Comparison of ENCODE assay signal across 1 cellular context in genomic region chr13:98944336-98944735, GRCh38.
A peak's percentile ranks its signal among the peaks of the same experiment; 100 is the strongest.
TF ChIP-seq lines count a peak whose summit lies in the region.

No MANE protein-coding gene starts in this region.

TF ChIP-seq in K562, 482 proteins besides CTCF, POLR2A, EP300 and RAD21:
- no peak for TF ChIP-seq MCM3 (IDR thresholded peaks at IDR 0.05)
- peak; percentile 67 for TF ChIP-seq SMAD4 (CRISPR knock-in tag; conservative IDR thresholded peaks at IDR 0.05)
- 0 out of 2 replicates have a peak, but pooled peaks have one; percentile 31 for TF ChIP-seq FOXJ2 (tag; IDR thresholded peaks at IDR 0.05)
- TF ChIP-seq ZNF695 (CRISPR knock-in tag; IDR thresholded peaks at IDR 0.05), result no peak
- peak; percentile 65; the same call in 1 of the 2 replicates for TF ChIP-seq ZNF175 (CRISPR knock-in tag; IDR thresholded peaks at IDR 0.05; ENCODE audit: low read depth)
- TF ChIP-seq ATF3 (IDR thresholded peaks at IDR 0.05), result peak; percentile 56; the same call in 1 of the 2 replicates
- TF ChIP-seq ATF3 (CRISPR knock-in tag; conservative IDR thresholded peaks at IDR 0.05), result no peak
- TF ChIP-seq CXXC5 (CRISPR knock-in tag; IDR thresholded peaks at IDR 0.05), result peak; percentile 36; the same call in 1 of the 2 replicates
- TF ChIP-seq, protein P1, sequence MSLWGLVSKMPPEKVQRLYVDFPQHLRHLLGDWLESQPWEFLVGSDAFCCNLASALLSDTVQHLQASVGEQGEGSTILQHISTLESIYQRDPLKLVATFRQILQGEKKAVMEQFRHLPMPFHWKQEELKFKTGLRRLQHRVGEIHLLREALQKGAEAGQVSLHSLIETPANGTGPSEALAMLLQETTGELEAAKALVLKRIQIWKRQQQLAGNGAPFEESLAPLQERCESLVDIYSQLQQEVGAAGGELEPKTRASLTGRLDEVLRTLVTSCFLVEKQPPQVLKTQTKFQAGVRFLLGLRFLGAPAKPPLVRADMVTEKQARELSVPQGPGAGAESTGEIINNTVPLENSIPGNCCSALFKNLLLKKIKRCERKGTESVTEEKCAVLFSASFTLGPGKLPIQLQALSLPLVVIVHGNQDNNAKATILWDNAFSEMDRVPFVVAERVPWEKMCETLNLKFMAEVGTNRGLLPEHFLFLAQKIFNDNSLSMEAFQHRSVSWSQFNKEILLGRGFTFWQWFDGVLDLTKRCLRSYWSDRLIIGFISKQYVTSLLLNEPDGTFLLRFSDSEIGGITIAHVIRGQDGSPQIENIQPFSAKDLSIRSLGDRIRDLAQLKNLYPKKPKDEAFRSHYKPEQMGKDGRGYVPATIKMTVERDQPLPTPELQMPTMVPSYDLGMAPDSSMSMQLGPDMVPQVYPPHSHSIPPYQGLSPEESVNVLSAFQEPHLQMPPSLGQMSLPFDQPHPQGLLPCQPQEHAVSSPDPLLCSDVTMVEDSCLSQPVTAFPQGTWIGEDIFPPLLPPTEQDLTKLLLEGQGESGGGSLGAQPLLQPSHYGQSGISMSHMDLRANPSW (CRISPR knock-in tag; IDR thresholded peaks at IDR 0.05), result no peak
- TF ChIP-seq SIX5 (IDR thresholded peaks at IDR 0.05; ENCODE audit: borderline replicate concordance in 1 of 2, insufficient read depth in 1 of 2, low read depth in 1 of 2, low read length in 2 of 2), result no peak
- 0 out of 2 replicates have a peak, but pooled peaks have one; percentile 58 for TF ChIP-seq HDAC8 (tag; IDR thresholded peaks at IDR 0.05)
- peak; percentile 75 to 84; a peak in 2 of 4 replicates for TF ChIP-seq TRIM24 (IDR thresholded peaks at IDR 0.05)
- peak; percentile 63; the same call in 1 of the 2 replicates for TF ChIP-seq DMBX1 (CRISPR knock-in tag; IDR thresholded peaks at IDR 0.05; ENCODE audit: borderline replicate concordance)
- TF ChIP-seq ETV1 (tag; conservative IDR thresholded peaks at IDR 0.05; ENCODE audit: low read depth), result peak; percentile 30; the same call in 1 of the 2 replicates
- TF ChIP-seq ZNF384 (IDR thresholded peaks at IDR 0.05; ENCODE audit: low read depth, low read length), result peak; percentile 75; the same call in 1 of the 2 replicates
- no peak for TF ChIP-seq NFATC3 (IDR thresholded peaks at IDR 0.05)
- TF ChIP-seq ZNF584 (CRISPR knock-in tag; IDR thresholded peaks at IDR 0.05; ENCODE audit: low read depth), result peak; percentile 55; the same call in 1 of the 2 replicates
- TF ChIP-seq ATF4 (CRISPR knock-in tag; IDR thresholded peaks at IDR 0.05), result peak; percentile 54; the same call in 1 of the 2 replicates
- peak; percentile 51; the same call in 1 of the 2 replicates for TF ChIP-seq CEBPG (CRISPR knock-in tag; IDR thresholded peaks at IDR 0.05)
- peak in 1 of 2 experiments; percentile 90; a peak in 3 of 4 replicates for TF ChIP-seq CEBPG (tag; conservative IDR thresholded peaks at IDR 0.05 in 1 of 2, IDR thresholded peaks at IDR 0.05 in 1 of 2)
- peak; percentile 12; the same call in 1 of the 2 replicates for TF ChIP-seq ZNF316 (IDR thresholded peaks at IDR 0.05)
- no peak for TF ChIP-seq MCM7 (IDR thresholded peaks at IDR 0.05)
- TF ChIP-seq TEAD2 (tag; IDR thresholded peaks at IDR 0.05), result no peak
